Comparison of ENCODE assay signal across 18 cellular contexts in genomic region chr19:19274716-19275115, GRCh38. TPM values are rescaled to one million over a fixed set of nuclear protein-coding genes. Genes with fewer than 3 reads are reported as not detected.
DNase-seq lines count a peak whose midpoint lies in the region; ATAC-seq and TF ChIP-seq lines count a peak whose summit lies in the region.
"Had no signal": no experiment of that assay in that cellular context is flagged by ENCODE, and none has a peak within 500 bp of the region (broad histone marks: within the 10 kb centered on the region; RNA-seq: fewer than 3 reads in every experiment).

No MANE protein-coding gene starts in this region.

- no peaks in the 10 kb centered on the region for H3K9me2 ChIP-seq in hepatocyte (replicated peaks; ENCODE audit: insufficient read depth)

- H3K18ac ChIP-seq in neuronal stem cell (ENCODE audit: low read length): no peak overlapping the region

- H3K9me3 Mint-ChIP-seq in activated CD4-positive, alpha-beta memory T cell treated with anti-CD3 and anti-CD28 coated beads for 36 hours: no peaks in the 10 kb centered on the region
- H3K9me3 Mint-ChIP-seq: CD4-positive, CD25-positive, alpha-beta regulatory T cell; GM23338; HFFc6 had no signal

- no peak overlapping the region for H2BK15ac ChIP-seq in neuronal stem cell (ENCODE audit: low read length)

- H2BK5ac ChIP-seq in neuronal stem cell (ENCODE audit: low read length): peak overlapping the region; percentile 13

- no peak overlapping the region for H3K4ac ChIP-seq in neuronal stem cell (ENCODE audit: low read length)

- H4K91ac ChIP-seq in neuronal stem cell (ENCODE audit: low read depth, low read length, poor library complexity): no peak overlapping the region

- ATAC-seq in GM19452 (IDR thresholded peaks at IDR 0.05; ENCODE audit: unreplicated experiment): no peak
- ATAC-seq: GM23338 had no signal

- no peaks in the 10 kb centered on the region for H3K79me2 ChIP-seq in hepatocyte

- peaks cover 3% of the 10 kb centered on the region for H3K27me3 Mint-ChIP-seq in activated CD4-positive, alpha-beta memory T cell treated with anti-CD3 and anti-CD28 coated beads for 36 hours

- H3K4me1 ChIP-seq in hepatocyte (ENCODE audit: insufficient read depth): peaks cover 9% of the 10 kb centered on the region
- peaks cover 0 to 5% of the 10 kb centered on the region in 2 donors for H3K4me1 ChIP-seq in neuronal stem cell (ENCODE audit: control insufficient read depth in 2 of 2, insufficient read depth in 1 of 2, low read depth in 1 of 2, low read length in 2 of 2)

- H3K4me1 Mint-ChIP-seq in activated CD4-positive, alpha-beta memory T cell treated with anti-CD3 and anti-CD28 coated beads for 36 hours (ENCODE audit: low read depth): peaks cover 5% of the 10 kb centered on the region

- CTCF ChIA-PET in activated CD4-positive, alpha-beta memory T cell treated with anti-CD3 and anti-CD28 coated beads for 36 hours (lab: Charles Lee): no interaction called here

- peaks cover 2% of the 10 kb centered on the region for H3K79me1 ChIP-seq in neuronal stem cell (ENCODE audit: low read depth, low read length)

- peak overlapping the region; percentile 50 for H3K9ac ChIP-seq in neuronal stem cell (ENCODE audit: low read depth, low read length, poor library complexity)

- POLR2A ChIA-PET in activated CD4-positive, alpha-beta memory T cell treated with anti-CD3 and anti-CD28 coated beads for 36 hours (lab: Charles Lee): no interaction called here

- H3K9me3 ChIP-seq in hepatocyte (ENCODE audit: low read depth) (no peaks in the 10 kb centered on the region), neuronal stem cell (replicated peaks in 1 of 2; ENCODE audit: control insufficient read depth in 2 of 2, insufficient read depth in 1 of 2, low read depth in 1 of 2, low read length in 2 of 2) (no peaks in the 10 kb centered on the region)

- no peak overlapping the region for H3K4me3 Mint-ChIP-seq in activated CD4-positive, alpha-beta memory T cell treated with anti-CD3 and anti-CD28 coated beads for 36 hours
- H3K4me3 Mint-ChIP-seq: CD4-positive, CD25-positive, alpha-beta regulatory T cell; HFFc6 had no signal

- TF ChIP-seq POLR2A in erythroblast (IDR thresholded peaks at IDR 0.05; ENCODE audit: low read length): no peak

- 74% methylated on average over 5 of the region's 5 CpGs for WGBS in hepatocyte (ENCODE audit: low lambda C conversion rate, missing lambda C conversion rate)
- WGBS in neuronal stem cell (ENCODE audit: extremely low coverage in 2 of 2, insufficient read length in 2 of 2, insufficient replicate concordance in 1 of 2), 2 donors: no CpG with 5 or more reads among the region's 5 CpGs

- no peak overlapping the region for H3K14ac ChIP-seq in neuronal stem cell (ENCODE audit: low read length)

- H3K4me3 ChIP-seq in hepatocyte: no peak overlapping the region
- peak overlapping the region in 1 of 2 donors; percentile 11 for H3K4me3 ChIP-seq in neuronal stem cell (ENCODE audit: low read length in 2 of 2)
- H3K4me3 ChIP-seq: GM23338 had no signal

- no peak overlapping the region for H4K8ac ChIP-seq in neuronal stem cell (ENCODE audit: low read depth, low read length)

- TF ChIP-seq CTCF in hepatocyte (IDR thresholded peaks at IDR 0.05; ENCODE audit: poor library complexity): no peak

- peak overlapping the region; percentile 55 for H3K23ac ChIP-seq in neuronal stem cell (ENCODE audit: low read depth, low read length, poor library complexity)

- H3K27ac Mint-ChIP-seq in activated CD4-positive, alpha-beta memory T cell treated with anti-CD3 and anti-CD28 coated beads for 36 hours: no peak overlapping the region
- H3K27ac Mint-ChIP-seq: CD4-positive, CD25-positive, alpha-beta regulatory T cell; GM23338; HFFc6 had no signal

- H3K27ac ChIP-seq in hepatocyte: no peak overlapping the region
- no peak overlapping the region for H3K27ac ChIP-seq in neuronal stem cell (replicated peaks; ENCODE audit: low read length)

- DNase-seq in D341Med (ENCODE audit: low spot score): peak; percentile 27
- DNase-seq in HuH-7 (ENCODE audit: low spot score): peak; percentile 43
- DNase-seq in hepatocyte (ENCODE audit: low spot score): peak; percentile 29
- no peak for DNase-seq in neuronal stem cell (ENCODE audit: low spot score)
- DNase-seq in activated CD4-positive, alpha-beta memory T cell treated with anti-CD3 and anti-CD28 coated beads for 36 hours: no peak
- DNase-seq in erythroblast (lab: John Stamatoyannopoulos, UW): no peak
- DNase-seq: AML-193; Calu3; CD4-positive, CD25-positive, alpha-beta regulatory T cell; HFFc6; Karpas-422; MM.1S; NCI-H1105 treated with DMSO at 0.1 percent for 48 hours; NCI-H2029; NCI-H510A; SHP77 had no signal

- no peaks in the 10 kb centered on the region for H3K27me3 ChIP-seq in hepatocyte
- no peaks in the 10 kb centered on the region for H3K27me3 ChIP-seq in neuronal stem cell (ENCODE audit: control insufficient read depth in 3 of 3, insufficient read depth in 3 of 3, low read depth in 1 of 3, low read length in 3 of 3)

- H2AFZ ChIP-seq in hepatocyte (no peak overlapping the region), neuronal stem cell (ENCODE audit: low read length) (no peak overlapping the region)
- H2AFZ ChIP-seq: GM23338 had no signal

- H3K4me2 ChIP-seq in hepatocyte: no peak overlapping the region
- no peak overlapping the region for H3K4me2 ChIP-seq in neuronal stem cell (ENCODE audit: insufficient read depth, low read length, poor library complexity, severe bottlenecking)
- H3K4me2 ChIP-seq: GM23338 had no signal

- H4K20me1 ChIP-seq in hepatocyte (ENCODE audit: insufficient read depth, poor library complexity, severe bottlenecking): no peaks in the 10 kb centered on the region

- intact Hi-C loops in activated CD4-positive, alpha-beta memory T cell treated with anti-CD3 and anti-CD28 coated beads for 36 hours (cut with micrococcal nuclease): no loop called here

- H3K36me3 ChIP-seq in hepatocyte (replicated peaks; ENCODE audit: insufficient read depth, low read depth) (no peaks in the 10 kb centered on the region), neuronal stem cell (replicated peaks in 1 of 2; ENCODE audit: control insufficient read depth in 2 of 2, insufficient read depth in 2 of 2, low read length in 2 of 2) (peaks cover 35 to 49% of the 10 kb centered on the region in 2 donors)

- no peak overlapping the region for H2BK120ac ChIP-seq in neuronal stem cell (ENCODE audit: low read depth, low read length)

- no peak overlapping the region for H2BK12ac ChIP-seq in neuronal stem cell (ENCODE audit: low read length)

- peaks cover 25% of the 10 kb centered on the region for H3K36me3 Mint-ChIP-seq in activated CD4-positive, alpha-beta memory T cell treated with anti-CD3 and anti-CD28 coated beads for 36 hours

- H2AK5ac ChIP-seq in neuronal stem cell (ENCODE audit: low read depth, low read length): no peak overlapping the region

RNA-seq across cellular contexts. Expression of gene TM6SF2, which starts 1.6 kb away (rescaled TPM):
- total RNA-seq in hepatocyte: 3.1 and 4.5 TPM in 2 replicates
- 8.4 and 8.6 TPM in 2 replicates for polyA plus RNA-seq in hepatocyte
- 11.0 TPM for polyA plus RNA-seq in neuronal stem cell (2013, experiment 1 of 2)
- polyA plus RNA-seq in neuronal stem cell (2013, experiment 2 of 2): 10.3 TPM
- not detected for total RNA-seq in activated CD4-positive, alpha-beta memory T cell treated with anti-CD3 and anti-CD28 coated beads for 36 hours
- total RNA-seq: Calu3; CD4-positive, CD25-positive, alpha-beta regulatory T cell had no signal
- polyA plus RNA-seq: CD4-positive, CD25-positive, alpha-beta regulatory T cell had no signal

RNA-seq across cellular contexts. Expression of gene SUGP1, which starts 45.6 kb away (rescaled TPM):
- total RNA-seq in hepatocyte: 13.1 and 25.8 TPM in 2 replicates
- polyA plus RNA-seq in hepatocyte: 43.7 and 57.4 TPM in 2 replicates
- polyA plus RNA-seq in neuronal stem cell (2013, experiment 1 of 2): 53.3 TPM
- polyA plus RNA-seq in neuronal stem cell (2013, experiment 2 of 2): 55.9 TPM
- 10 to 100 TPM; 39.2 to 44.0 TPM for total RNA-seq in activated CD4-positive, alpha-beta memory T cell treated with anti-CD3 and anti-CD28 coated beads for 36 hours

RNA-seq across cellular contexts. Expression of gene MAU2, which starts 45.9 kb away (rescaled TPM):
- total RNA-seq in hepatocyte: 21.2 and 31.8 TPM in 2 replicates
- polyA plus RNA-seq in hepatocyte: 25.3 and 29.0 TPM in 2 replicates
- polyA plus RNA-seq in neuronal stem cell (2013, experiment 1 of 2): 17.0 TPM
- 17.6 TPM for polyA plus RNA-seq in neuronal stem cell (2013, experiment 2 of 2)
- 10 to 100 TPM; 38.6 to 40.9 TPM for total RNA-seq in activated CD4-positive, alpha-beta memory T cell treated with anti-CD3 and anti-CD28 coated beads for 36 hours

Comparison
In these comparisons a context has a peak if more than half of its experiments do, and no peak if none do; other contexts are left out.
1. DNase-seq: peak in D341Med (single experiment), HuH-7 (single experiment) and hepatocyte (single experiment); none in neuronal stem cell (single experiment), activated CD4-positive, alpha-beta memory T cell treated with anti-CD3 and anti-CD28 coated beads for 36 hours (single experiment) and erythroblast (0 of 2).